Comparison of ENCODE assay signal across 8 cellular contexts in the genomic region with DNA sequence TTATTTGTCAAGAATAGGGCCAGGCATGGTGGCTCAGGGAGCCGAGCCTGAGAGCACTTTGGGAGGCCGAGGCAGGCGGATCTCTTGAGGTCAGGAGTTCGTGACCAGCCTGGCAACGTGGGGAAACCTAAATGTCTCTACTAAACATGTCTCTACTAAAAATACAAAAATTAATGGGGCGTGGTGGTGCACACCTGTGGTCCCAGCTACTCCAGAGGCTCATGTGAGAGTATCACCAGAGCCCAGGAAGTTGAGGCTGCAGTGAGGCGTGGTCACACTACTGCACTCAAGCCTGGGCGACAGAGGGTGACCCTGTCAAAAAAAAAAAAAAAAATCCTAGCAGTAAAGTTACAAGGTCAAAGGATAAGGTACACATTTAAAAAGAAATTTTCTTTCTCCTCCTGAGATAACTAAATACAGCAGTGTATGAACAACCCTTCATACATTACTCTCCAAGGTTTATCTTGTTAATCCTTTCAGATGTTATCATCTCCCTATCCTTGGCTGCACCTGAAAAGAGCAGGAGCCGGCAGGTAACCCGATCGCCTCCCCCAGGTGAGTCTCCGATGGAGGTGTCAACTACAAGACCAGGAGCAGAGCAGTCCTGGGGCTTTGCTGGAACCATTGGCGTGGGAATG.
DNase-seq lines count a peak whose midpoint lies in the region; ATAC-seq and TF ChIP-seq lines count a peak whose summit lies in the region.

No MANE protein-coding gene starts in this region.

- H3K27me3 Mint-ChIP-seq in stimulated activated naive CD8-positive, alpha-beta T cell treated with anti-CD3 and anti-CD28 coated beads, Interleukin-15, Interleukin-2, amounts not matched to agents 100 ng/mL and 50 ng/mL, for 24 hours: no peaks in the 10 kb centered on the region

- ATAC-seq in stimulated activated naive CD8-positive, alpha-beta T cell treated with anti-CD3 and anti-CD28 coated beads, Interleukin-15, Interleukin-2, amounts not matched to agents 100 U/mL and 50 U/mL, for 24 hours: no peak
- ATAC-seq in aorta (ENCODE audit: low FRiP score) (no peak), GM18498 (IDR thresholded peaks at IDR 0.05; ENCODE audit: unreplicated experiment) (no peak)

- H3K27ac Mint-ChIP-seq in stimulated activated naive CD8-positive, alpha-beta T cell treated with anti-CD3 and anti-CD28 coated beads, Interleukin-15, Interleukin-2, amounts not matched to agents 100 ng/mL and 50 ng/mL, for 24 hours: no peak overlapping the region

- peaks cover 13% of the 10 kb centered on the region for H3K4me1 Mint-ChIP-seq in stimulated activated naive CD8-positive, alpha-beta T cell treated with anti-CD3 and anti-CD28 coated beads, Interleukin-15, Interleukin-2, amounts not matched to agents 100 ng/mL and 50 ng/mL, for 24 hours (ENCODE audit: low read depth)

- H3K36me3 ChIP-seq in aorta (ENCODE audit: control insufficient read depth in 1 of 2, insufficient read depth in 2 of 2, low read length in 1 of 2): no peaks in the 10 kb centered on the region

- no peaks in the 10 kb centered on the region for H3K4me1 ChIP-seq in aorta (ENCODE audit: control insufficient read depth in 1 of 2, insufficient read depth in 2 of 2, low read length in 2 of 2)

- no peak for DNase-seq in stimulated activated naive CD8-positive, alpha-beta T cell treated with anti-CD3 and anti-CD28 coated beads, Interleukin-15, Interleukin-2, amounts not matched to agents 100 U/mL and 50 U/mL, for 24 hours
- DNase-seq in lower leg skin (ENCODE audit: low spot score in 2 of 2) (peak in 1 of 2 donors; percentile 37), aorta (no peak), middle frontal gyrus (ENCODE audit: extremely low spot score, low spot score) (no peak), NCI-H128 (lab: John Stamatoyannopoulos, UW; ENCODE audit: unreplicated experiment) (no peak)

- H3K4me3 ChIP-seq in lower leg skin (ENCODE audit: low read depth, poor library complexity, severe bottlenecking) (peak overlapping the region; percentile 73), aorta (ENCODE audit: low read length in 2 of 2) (peak overlapping the region; percentile 67 to 93)

- no peak for TF ChIP-seq POLR2A in lower leg skin (IDR thresholded peaks at IDR 0.05)

- 41 to 42% methylated on average over 13 of the region's 13 CpGs for WGBS in lower leg skin, 2 donors
- 49% methylated on average over 13 of the region's 13 CpGs for WGBS in aorta, 2 donors

- intact Hi-C loops in lower leg skin (cut with DNase I; ENCODE audit: low total_unique reads) (no loop called here), aorta (cut with DNase I) (loop anchor here in 1 of 2 donors (5.0 kb wide), 2 partner anchors 72 to 122 kb away; partner anchors contain the start of gene GOSR1)

- peak overlapping the region; percentile 78 for H3K27ac ChIP-seq in angular gyrus (ENCODE audit: low read depth, low read length)
- peak overlapping the region in 1 of 2 donors; percentile 91 for H3K27ac ChIP-seq in aorta (ENCODE audit: low read depth in 1 of 2, low read length in 2 of 2)

- H3K4me3 Mint-ChIP-seq in stimulated activated naive CD8-positive, alpha-beta T cell treated with anti-CD3 and anti-CD28 coated beads, Interleukin-15, Interleukin-2, amounts not matched to agents 100 ng/mL and 50 ng/mL, for 24 hours: peak overlapping the region; percentile 96

- H3K36me3 Mint-ChIP-seq in stimulated activated naive CD8-positive, alpha-beta T cell treated with anti-CD3 and anti-CD28 coated beads, Interleukin-15, Interleukin-2, amounts not matched to agents 100 ng/mL and 50 ng/mL, for 24 hours (ENCODE audit: low read depth): no peaks in the 10 kb centered on the region

- no peak for TF ChIP-seq CTCF in lower leg skin (IDR thresholded peaks at IDR 0.05)

- no peaks in the 10 kb centered on the region for H3K9me3 ChIP-seq in aorta (ENCODE audit: control insufficient read depth, low read length)

- no peaks in the 10 kb centered on the region for H3K9me3 Mint-ChIP-seq in stimulated activated naive CD8-positive, alpha-beta T cell treated with anti-CD3 and anti-CD28 coated beads, Interleukin-15, Interleukin-2, amounts not matched to agents 100 ng/mL and 50 ng/mL, for 24 hours

- H3K27me3 ChIP-seq in aorta (ENCODE audit: control insufficient read depth in 1 of 2, insufficient read depth in 2 of 2, low read length in 1 of 2): no peaks in the 10 kb centered on the region
